13 cellular contexts compared by ENCODE assay signal in the genomic region with DNA sequence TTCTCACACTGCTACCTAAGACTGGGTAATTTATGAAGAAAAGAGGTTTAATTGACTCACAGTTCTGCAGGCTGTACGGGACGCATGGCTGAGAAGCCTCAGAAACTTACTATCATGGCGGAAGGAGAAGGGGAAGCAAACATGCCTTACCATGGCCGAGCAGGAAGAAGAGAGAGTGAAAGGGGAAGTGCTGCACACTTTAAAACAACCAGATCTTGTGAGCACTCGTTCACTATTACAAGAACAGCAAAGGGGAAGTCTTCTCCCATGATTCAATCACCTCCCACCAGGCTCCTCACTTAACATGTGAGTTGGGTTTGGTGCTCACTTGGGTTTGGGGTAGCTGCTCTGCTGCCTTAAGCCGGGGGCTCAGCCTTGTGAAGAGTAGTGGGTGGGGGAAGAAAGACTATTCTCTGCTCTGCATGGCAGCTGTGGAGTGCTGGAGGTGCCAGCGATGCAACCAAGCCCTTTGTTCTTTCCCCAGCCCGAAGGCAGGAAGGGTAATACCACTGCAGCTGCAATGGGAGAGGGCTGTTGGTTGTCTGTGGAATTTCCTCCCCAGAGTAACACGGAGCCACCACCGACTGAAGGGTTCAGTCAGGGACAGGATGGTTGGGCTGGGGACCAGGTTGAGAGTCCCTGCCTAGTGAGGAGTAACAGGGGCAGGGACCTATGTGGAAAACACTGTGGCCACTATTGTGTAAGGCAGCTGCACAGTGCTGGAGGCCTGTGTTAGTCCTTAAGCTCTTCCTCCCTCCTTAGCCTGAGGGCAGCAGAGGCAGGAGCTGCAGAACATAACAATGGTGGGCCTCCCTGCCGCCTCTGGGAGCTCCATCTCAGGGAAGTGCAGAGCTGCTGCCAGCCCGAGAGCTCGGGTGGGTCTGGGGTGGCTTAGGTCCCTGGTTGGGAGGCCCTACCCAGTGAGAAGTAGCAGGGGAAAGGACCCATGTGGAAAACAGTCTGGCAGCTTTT.
DNase-seq lines count a peak whose midpoint lies in the region; ATAC-seq, FAIRE-seq and TF ChIP-seq lines count a peak whose summit lies in the region.
"Had no signal": no experiment of that assay in that cellular context is flagged by ENCODE, and none has a peak within 500 bp of the region (broad histone marks: within the 10 kb centered on the region; RNA-seq: fewer than 3 reads in every experiment).

No MANE protein-coding gene starts in this region.

- H3K4me1 ChIP-seq in right lobe of liver (no peaks in the 10 kb centered on the region), HepG2 (ENCODE audit: insufficient read depth, low read length) (no peaks in the 10 kb centered on the region), kidney (ENCODE audit: control insufficient read depth in 1 of 2, insufficient read depth in 1 of 2, low read depth in 1 of 2, low read length in 2 of 2) (no peaks in the 10 kb centered on the region), smooth muscle cell (ENCODE audit: low read depth) (no peaks in the 10 kb centered on the region), colonic mucosa (no peaks in the 10 kb centered on the region)

- 54% methylated on average over 5 of the region's 13 CpGs for WGBS in right lobe of liver (ENCODE audit: insufficient coverage, low coverage, low lambda C conversion rate, missing lambda C conversion rate)
- WGBS in HepG2 (ENCODE audit: low lambda C conversion rate), result 4% methylated on average over 6 of the region's 13 CpGs
- 90% methylated on average over 13 of the region's 13 CpGs for WGBS in smooth muscle cell (ENCODE audit: low lambda C conversion rate)

- CTCF ChIA-PET in HepG2 (lab: Yijun Ruan, JAX; ENCODE audit: low intra/inter-chr PET ratio, low total read pairs), result no interaction called here

- no peak for TF ChIP-seq RAD21 in HepG2 (CRISPR knock-in tag; IDR thresholded peaks at IDR 0.05)

- POLR2A ChIA-PET in HepG2 (lab: Yijun Ruan, JAX), result no interaction called here

- H3K36me3 ChIP-seq in right lobe of liver (no peaks in the 10 kb centered on the region), HepG2 (replicated peaks in 1 of 2; ENCODE audit: control insufficient read depth in 1 of 2, insufficient read depth in 2 of 2, low read length in 2 of 2) (no peaks in the 10 kb centered on the region), kidney (ENCODE audit: control insufficient read depth in 1 of 2, insufficient read depth in 2 of 2, low read length in 2 of 2) (no peaks in the 10 kb centered on the region), H7 (replicated peaks; ENCODE audit: control insufficient read depth, insufficient read depth, low read length) (no peaks in the 10 kb centered on the region), smooth muscle cell (ENCODE audit: low read depth) (no peaks in the 10 kb centered on the region), colonic mucosa (no peaks in the 10 kb centered on the region)
- H3K36me3 ChIP-seq: brain microvascular endothelial cell had no signal

- H3K79me2 ChIP-seq in HepG2 (ENCODE audit: insufficient read depth, low read length) (no peaks in the 10 kb centered on the region), smooth muscle cell (ENCODE audit: low read depth) (no peaks in the 10 kb centered on the region)

- TF ChIP-seq CTCF in right lobe of liver (IDR thresholded peaks at IDR 0.05), result no peak
- TF ChIP-seq CTCF in HepG2 (CRISPR knock-in tag; IDR thresholded peaks at IDR 0.05), result no peak
- no peak for TF ChIP-seq CTCF in kidney (IDR thresholded peaks at IDR 0.05; ENCODE audit: borderline replicate concordance, extremely low read depth, insufficient read depth)
- no peak for TF ChIP-seq CTCF in smooth muscle cell (IDR thresholded peaks at IDR 0.05; ENCODE audit: borderline replicate concordance, insufficient read depth, poor library complexity, severe bottlenecking)
- TF ChIP-seq CTCF in colonic mucosa (IDR thresholded peaks at IDR 0.05), result no peak

- no peaks in the 10 kb centered on the region for H4K20me1 ChIP-seq in HepG2 (ENCODE audit: insufficient read depth, low read length)
- no peaks in the 10 kb centered on the region for H4K20me1 ChIP-seq in smooth muscle cell (ENCODE audit: low read depth)

- in situ Hi-C loops in HepG2 (cut with HindIII; ENCODE audit: extremely low pct_ligation_motif_present, low pct_unique_long_range_greater_than_20kb), result no loop called here

- ATAC-seq in right lobe of liver, result peak; percentile 18 to 48 (median 34)
- no peak for ATAC-seq in HepG2

- intact Hi-C loops in right lobe of liver (cut with DNase I), result no loop called here
- intact Hi-C loops in HepG2 (cut with micrococcal nuclease; ENCODE audit: unreplicated experiment), result no loop called here
- intact Hi-C loops in kidney (cut with DNase I), result no loop called here
- intact Hi-C loops in colonic mucosa (cut with DNase I), result no loop called here

- H3K9me3 ChIP-seq in right lobe of liver (no peaks in the 10 kb centered on the region), HepG2 (ENCODE audit: low read length) (peaks cover 51% of the 10 kb centered on the region), kidney (ENCODE audit: control insufficient read depth in 1 of 2, low read length in 2 of 2) (no peaks in the 10 kb centered on the region), smooth muscle cell (replicated peaks; ENCODE audit: low read depth) (no peaks in the 10 kb centered on the region), colonic mucosa (no peaks in the 10 kb centered on the region)

- BruUV-seq in HepG2 (replicated peaks; lab: Mats Ljungman, UMichigan), result no TSS peak

- no peaks in the 10 kb centered on the region for H3F3A ChIP-seq in smooth muscle cell (ENCODE audit: low read depth)

- TF ChIP-seq EP300 in HepG2 (IDR thresholded peaks at IDR 0.05; ENCODE audit: low read depth in 2 of 2, low read length in 2 of 2) (no peak), HepG2 (CRISPR knock-in tag; IDR thresholded peaks at IDR 0.05; ENCODE audit: borderline replicate concordance) (no peak)

- H3K27me3 ChIP-seq in right lobe of liver, result no peaks in the 10 kb centered on the region
- H3K27me3 ChIP-seq in HepG2 (ENCODE audit: control insufficient read depth in 1 of 2, insufficient read depth in 2 of 2, low read length in 2 of 2), result no peaks in the 10 kb centered on the region
- H3K27me3 ChIP-seq in H7 (ENCODE audit: control insufficient read depth, insufficient read depth, low read length), result no peaks in the 10 kb centered on the region
- H3K27me3 ChIP-seq in smooth muscle cell (ENCODE audit: low read depth), result no peaks in the 10 kb centered on the region
- no peaks in the 10 kb centered on the region for H3K27me3 ChIP-seq in colonic mucosa
- H3K27me3 ChIP-seq: brain microvascular endothelial cell had no signal

- H2AFZ ChIP-seq in HepG2 (ENCODE audit: low read length) (no peak overlapping the region), smooth muscle cell (ENCODE audit: low read depth) (no peak overlapping the region)

- DNase-seq in right lobe of liver (no peak), HepG2 (ENCODE audit: low spot score) (no peak), SIG-M5 treated with dmso at 0.1 percent for 504 hours (lab: John Stamatoyannopoulos, UW; ENCODE audit: unreplicated experiment) (peak; percentile 89), kidney (peak; percentile 60), H7 (no peak), smooth muscle cell (lab: John Stamatoyannopoulos, UW; ENCODE audit: unreplicated experiment) (no peak), colonic mucosa (no peak)
- DNase-seq in stimulated activated CD4-positive, alpha-beta T cell treated with anti-CD3 and anti-CD28 coated beads, Interleukin-4, amount 100 ng/mL, for 24 hours, result no peak
- DNase-seq: brain microvascular endothelial cell, DMS 273 treated with DMSO at 0.1 percent for 48 hours, NCI-H2227 treated with DMSO at 0.1 percent for 48 hours, RPMI8226, T1000 had no signal

- TF ChIP-seq POLR2A in right lobe of liver (IDR thresholded peaks at IDR 0.05), result no peak
- no peak for TF ChIP-seq POLR2A in HepG2 (IDR thresholded peaks at IDR 0.05; ENCODE audit: insufficient read depth in 1 of 2, low read depth in 2 of 2, low read length in 2 of 2)

- no peak overlapping the region for H3K4me3 ChIP-seq in right lobe of liver
- H3K4me3 ChIP-seq in HepG2 (replicated peaks in 1 of 3; ENCODE audit: insufficient read depth in 1 of 3, low read depth in 2 of 3, low read length in 3 of 3), result no peak overlapping the region
- no peak overlapping the region for H3K4me3 ChIP-seq in kidney (ENCODE audit: low read length in 2 of 2)
- no peak overlapping the region for H3K4me3 ChIP-seq in H7 (ENCODE audit: insufficient read depth, low read depth, low read length)
- H3K4me3 ChIP-seq in smooth muscle cell, result no peak overlapping the region
- H3K4me3 ChIP-seq in colonic mucosa, result no peak overlapping the region

- H3K27ac ChIP-seq in right lobe of liver, result no peak overlapping the region
- H3K27ac ChIP-seq in HepG2 (ENCODE audit: extremely low read length, insufficient read depth, low read length), result no peak overlapping the region
- no peak overlapping the region for H3K27ac ChIP-seq in kidney (ENCODE audit: low read depth in 2 of 2, low read length in 2 of 2)
- H3K27ac ChIP-seq in smooth muscle cell (ENCODE audit: low read depth), result no peak overlapping the region
- no peak overlapping the region for H3K27ac ChIP-seq in colonic mucosa
- H3K27ac ChIP-seq: brain microvascular endothelial cell had no signal

- H3K9ac ChIP-seq in HepG2 (ENCODE audit: insufficient read depth, low read depth, low read length), result no peak overlapping the region
- no peak overlapping the region for H3K9ac ChIP-seq in kidney (ENCODE audit: low read length in 2 of 2)
- H3K9ac ChIP-seq in smooth muscle cell (ENCODE audit: low read depth), result no peak overlapping the region
- no peak overlapping the region for H3K9ac ChIP-seq in colonic mucosa (ENCODE audit: low read depth in 2 of 2, low read length in 2 of 2)

- FAIRE-seq in HepG2 (lab: Jason Lieb, UNC) (no peak), kidney (lab: Jason Lieb, UNC) (no peak)

- H3K4me2 ChIP-seq in HepG2 (ENCODE audit: low read depth, low read length), result no peak overlapping the region
- H3K4me2 ChIP-seq in smooth muscle cell, result no peak overlapping the region

TF ChIP-seq in HepG2, 621 proteins besides CTCF, POLR2A, EP300 and RAD21:
- no peak for TF ChIP-seq NFYC (CRISPR knock-in tag; IDR thresholded peaks at IDR 0.05)
- no peak for TF ChIP-seq HNRNPLL (IDR thresholded peaks at IDR 0.05; ENCODE audit: low read depth, low read length, poor library complexity, severe bottlenecking)
- no peak for TF ChIP-seq ISX (CRISPR knock-in tag; conservative IDR thresholded peaks at IDR 0.05)
- no peak for TF ChIP-seq SMYD3 (CRISPR knock-in tag; IDR thresholded peaks at IDR 0.05)

Comparison
In these comparisons a context has a peak if more than half of its experiments do, and no peak if none do; other contexts are left out.
1. DNase-seq: peak in SIG-M5 treated with dmso at 0.1 percent for 504 hours (single experiment) and kidney (single experiment); none in right lobe of liver (0 of 3), HepG2 (single experiment), H7 (single experiment), stimulated activated CD4-positive, alpha-beta T cell treated with anti-CD3 and anti-CD28 coated beads, Interleukin-4, amount 100 ng/mL, for 24 hours (single experiment), smooth muscle cell (single experiment) and colonic mucosa (single experiment).